Comparison of ENCODE assay signal across 22 cellular contexts in the genomic region with DNA sequence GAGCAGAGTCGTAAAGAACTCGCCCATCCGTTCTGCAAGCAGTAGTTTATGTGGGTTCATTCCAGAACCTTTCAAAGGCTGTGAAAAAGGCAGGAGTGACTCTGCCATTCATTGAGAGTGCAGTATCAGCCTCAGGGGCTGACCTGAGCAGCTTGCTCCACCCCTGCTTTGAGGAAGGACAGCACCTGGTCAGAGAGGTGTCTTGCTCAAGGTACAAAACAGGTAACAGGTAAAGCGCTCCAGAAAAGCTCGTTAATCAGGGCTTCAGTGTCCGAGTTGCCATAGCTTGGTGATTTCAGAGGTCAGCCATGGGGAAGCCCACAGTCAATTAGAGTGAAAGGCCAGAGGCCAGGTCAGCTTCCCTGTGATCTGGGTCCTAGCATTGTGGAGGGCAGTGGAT.
A peak's percentile ranks its signal among the peaks of the same experiment; 100 is the strongest.
DNase-seq lines count a peak whose midpoint lies in the region; ATAC-seq, FAIRE-seq and TF ChIP-seq lines count a peak whose summit lies in the region.
"Had no signal": no experiment of that assay in that cellular context is flagged by ENCODE, and none has a peak within 500 bp of the region (broad histone marks: within the 10 kb centered on the region; RNA-seq: fewer than 3 reads in every experiment).

No MANE protein-coding gene starts in this region.

- no peak for TF ChIP-seq RAD21 in H1 (IDR thresholded peaks at IDR 0.05 in 1 of 2, conservative IDR thresholded peaks at IDR 0.05 in 1 of 2; ENCODE audit: low read depth in 2 of 2, low read length in 2 of 2)

- no peak overlapping the region for H2BK15ac ChIP-seq in H1 (ENCODE audit: low read length)

- no peaks in the 10 kb centered on the region for H3K79me1 ChIP-seq in H1 (ENCODE audit: low read depth, low read length)

- no peaks in the 10 kb centered on the region for H3K9me3 Mint-ChIP-seq in activated naive CD8-positive, alpha-beta T cell treated with anti-CD3 and anti-CD28 coated beads, Interleukin-2, amount 50 U/mL, for 24 hours
- H3K9me3 Mint-ChIP-seq: HFFc6 had no signal

- no peak overlapping the region for H3K23ac ChIP-seq in H1 (ENCODE audit: insufficient read length)

- no peak overlapping the region for H3K4me3 Mint-ChIP-seq in activated naive CD8-positive, alpha-beta T cell treated with anti-CD3 and anti-CD28 coated beads, Interleukin-2, amount 50 U/mL, for 24 hours
- H3K4me3 Mint-ChIP-seq: CD4-positive, CD25-positive, alpha-beta regulatory T cell; CD8-positive, alpha-beta memory T cell; HFFc6 had no signal

- H3K56ac ChIP-seq in H1 (replicated peaks; ENCODE audit: insufficient read length, low read depth, low read length) = no peak overlapping the region

- H3K27ac ChIP-seq in Karpas-422 (ENCODE audit: low read length) (no peak overlapping the region), H1 (ENCODE audit: low read depth, low read length) (no peak overlapping the region)
- H3K27ac ChIP-seq: GM23248, HL-60 had no signal

- no peaks in the 10 kb centered on the region for H4K20me1 ChIP-seq in Karpas-422 (ENCODE audit: insufficient read depth, low read depth, low read length)
- no peaks in the 10 kb centered on the region for H4K20me1 ChIP-seq in H1 (replicated peaks in 1 of 2; ENCODE audit: control insufficient read depth in 1 of 2, insufficient read depth in 2 of 2, low read length in 2 of 2)

- peak; percentile 28 for FAIRE-seq in H1 (lab: Jason Lieb, UNC)
- FAIRE-seq: A204.1, GM12892, GM18507 had no signal

- TF ChIP-seq POLR2A in H1 (IDR thresholded peaks at IDR 0.05; ENCODE audit: control extremely low read depth in 1 of 2, low read depth in 2 of 2, low read length in 2 of 2) = no peak

- H3K27me3 Mint-ChIP-seq in activated naive CD8-positive, alpha-beta T cell treated with anti-CD3 and anti-CD28 coated beads, Interleukin-2, amount 50 U/mL, for 24 hours = no peaks in the 10 kb centered on the region

- no peak overlapping the region for H3K4ac ChIP-seq in H1 (replicated peaks; ENCODE audit: insufficient read length, low read depth, low read length)

- H4K5ac ChIP-seq in H1 (ENCODE audit: insufficient read length, low read depth, low read length) = no peak overlapping the region

- no peak overlapping the region for H3K18ac ChIP-seq in H1 (ENCODE audit: extremely low read depth, low read length)

- H3K4me1 ChIP-seq in Karpas-422 (ENCODE audit: low read length) (no peaks in the 10 kb centered on the region), H1 (replicated peaks in 1 of 4; ENCODE audit: control insufficient read depth in 3 of 4, insufficient read depth in 4 of 4, low read length in 3 of 4) (no peaks in the 10 kb centered on the region; a peak in 1 of 7 replicates)
- H3K4me1 ChIP-seq: BE2C had no signal

- H3K4me3 ChIP-seq in Karpas-422 (ENCODE audit: low read length) (no peak overlapping the region), H1 (ENCODE audit: extremely low read depth in 1 of 4, insufficient read depth in 2 of 4, low read depth in 3 of 4, low read length in 4 of 4) (no peak overlapping the region)
- H3K4me3 ChIP-seq: GM23248 had no signal

- 89% methylated on average over 6 of the region's 6 CpGs; no CpG with 5 or more reads in 1 of the 2 experiments for WGBS in H1 (ENCODE audit: extremely low coverage in 1 of 2, insufficient coverage in 1 of 2, insufficient read length in 1 of 2, insufficient replicate concordance in 2 of 2, low coverage in 1 of 2, low lambda C conversion rate in 2 of 2, missing lambda C conversion rate in 1 of 2), 2 experiments

- H4K8ac ChIP-seq in H1 (ENCODE audit: extremely low read depth, insufficient read depth, low read length) = no peak overlapping the region

- H4K91ac ChIP-seq in H1 (replicated peaks; ENCODE audit: insufficient read length, low read length) = no peak overlapping the region

- CTCF ChIA-PET in H1 (lab: Charles Lee; ENCODE audit: partially characterized antibody) = interaction anchor here (1.2 to 1.5 kb wide), 2 partner anchors 35 to 210 kb away, joined by 3 read pairs; no protein-coding TSS in a partner anchor

- H3K79me2 ChIP-seq in Karpas-422 (ENCODE audit: low read length) (no peaks in the 10 kb centered on the region), H1 (ENCODE audit: control insufficient read depth in 1 of 2, insufficient read depth in 2 of 2, low read length in 2 of 2) (no peaks in the 10 kb centered on the region)

- no peak for TF ChIP-seq CTCF in H1 (IDR thresholded peaks at IDR 0.05; ENCODE audit: control extremely low read depth in 1 of 3, insufficient read depth in 1 of 3, low read depth in 1 of 3, low read length in 3 of 3)

- POLR2A ChIA-PET in H1 (lab: Charles Lee; ENCODE audit: partially characterized antibody) = no interaction called here

- ATAC-seq in activated naive CD8-positive, alpha-beta T cell treated with anti-CD3 and anti-CD28 coated beads, Interleukin-2, amount 50 U/mL, for 24 hours = no peak
- ATAC-seq: HCT116 had no signal

- no peak overlapping the region for H3K27ac Mint-ChIP-seq in activated naive CD8-positive, alpha-beta T cell treated with anti-CD3 and anti-CD28 coated beads, Interleukin-2, amount 50 U/mL, for 24 hours
- H3K27ac Mint-ChIP-seq: CD8-positive, alpha-beta memory T cell; HFFc6 had no signal

- H3K23me2 ChIP-seq in H1 (ENCODE audit: low read depth, low read length) = no peaks in the 10 kb centered on the region

- H2AFZ ChIP-seq in Karpas-422 (ENCODE audit: low read length) (no peak overlapping the region), H1 (ENCODE audit: low read length) (peak overlapping the region; percentile 86; the same call in 1 of the 2 replicates)
- H2AFZ ChIP-seq: GM23248 had no signal

- H2AK5ac ChIP-seq in H1 (ENCODE audit: low read depth, low read length) = no peak overlapping the region

- H3K9me3 ChIP-seq in Karpas-422 (ENCODE audit: low read length) = peaks cover 4% of the 10 kb centered on the region; the same call in 1 of the 2 replicates
- peaks cover 0 to under 1% of the 10 kb centered on the region in 2 experiments; a peak in 2 of 4 replicates for H3K9me3 ChIP-seq in H1 (ENCODE audit: insufficient read depth in 2 of 2, low read depth in 1 of 2, low read length in 1 of 2)
- H3K9me3 ChIP-seq: BE2C had no signal

- no peak overlapping the region for H2BK20ac ChIP-seq in H1 (ENCODE audit: low read length)

- H3K4me1 Mint-ChIP-seq in activated naive CD8-positive, alpha-beta T cell treated with anti-CD3 and anti-CD28 coated beads, Interleukin-2, amount 50 U/mL, for 24 hours = no peaks in the 10 kb centered on the region
- H3K4me1 Mint-ChIP-seq: CD4-positive, CD25-positive, alpha-beta regulatory T cell; CD8-positive, alpha-beta memory T cell had no signal

- no peak overlapping the region for H3K9ac ChIP-seq in Karpas-422 (ENCODE audit: low read length)
- no peak overlapping the region for H3K9ac ChIP-seq in H1 (replicated peaks in 1 of 4; ENCODE audit: extremely low read depth in 1 of 4, low read depth in 3 of 4, low read length in 3 of 4)
- H3K9ac ChIP-seq: GM23248 had no signal

- H3K27me3 ChIP-seq in Karpas-422 (ENCODE audit: low read length) = no peaks in the 10 kb centered on the region
- no peaks in the 10 kb centered on the region for H3K27me3 ChIP-seq in H1 (replicated peaks in 1 of 4; ENCODE audit: control insufficient read depth in 3 of 4, extremely low read depth in 1 of 4, insufficient read depth in 3 of 4, low read length in 3 of 4)
- H3K27me3 ChIP-seq: BE2C had no signal

- H3K36me3 ChIP-seq in Karpas-422 (ENCODE audit: insufficient read depth, low read length) (no peaks in the 10 kb centered on the region; the same call in 1 of the 2 replicates), H1 (ENCODE audit: control insufficient read depth in 2 of 4, insufficient read depth in 4 of 4, low read length in 3 of 4) (no peaks in the 10 kb centered on the region)
- H3K36me3 ChIP-seq: BE2C had no signal

- TF ChIP-seq EP300 in H1 (IDR thresholded peaks at IDR 0.05; ENCODE audit: borderline replicate concordance in 1 of 2, low read depth in 2 of 2, low read length in 2 of 2) = no peak

- no peak overlapping the region for H3K4me2 ChIP-seq in Karpas-422 (ENCODE audit: low read depth, low read length, poor library complexity, severe bottlenecking)
- no peak overlapping the region for H3K4me2 ChIP-seq in H1 (ENCODE audit: insufficient read depth in 1 of 2, low read depth in 2 of 2, low read length in 2 of 2)

- H2BK5ac ChIP-seq in H1 (ENCODE audit: low read depth, low read length) = no peak overlapping the region

- H3K36me3 Mint-ChIP-seq in activated naive CD8-positive, alpha-beta T cell treated with anti-CD3 and anti-CD28 coated beads, Interleukin-2, amount 50 U/mL, for 24 hours (ENCODE audit: low read depth) = no peaks in the 10 kb centered on the region
- H3K36me3 Mint-ChIP-seq: CD4-positive, CD25-positive, alpha-beta regulatory T cell; CD8-positive, alpha-beta memory T cell had no signal

- no peak overlapping the region for H2BK120ac ChIP-seq in H1 (replicated peaks; ENCODE audit: low read depth, low read length)

- peak; percentile 25 for DNase-seq in Karpas-422
- DNase-seq in H1 (ENCODE audit: low read depth in 1 of 2, low spot score in 2 of 2) = no peak
- DNase-seq in islet precursor cell = peak; percentile 77
- DNase-seq in stimulated activated CD4-positive, alpha-beta T cell treated with anti-CD3 and anti-CD28 coated beads, Interleukin-2, amount 100 ng/mL, for 24 hours = no peak
- no peak for DNase-seq in NCI-H2029 treated with DMSO at 0.1 percent for 48 hours (lab: John Stamatoyannopoulos, UW)
- no peak for DNase-seq in activated naive CD8-positive, alpha-beta T cell treated with anti-CD3 and anti-CD28 coated beads, Interleukin-2, amount 50 U/mL, for 24 hours
- no peak for DNase-seq in activated CD8-positive, alpha-beta memory T cell treated with anti-CD3 and anti-CD28 coated beads, Interleukin-2, amount 50 U/mL, for 48 hours
- DNase-seq: ACHN; BE2C; C1 segment of cervical spinal cord; CD4-positive, CD25-positive, alpha-beta regulatory T cell; CD8-positive, alpha-beta memory T cell; COR-L47; GDM1; GM23248; H7; HFFc6 had no signal

- H2BK12ac ChIP-seq in H1 (ENCODE audit: low read depth, low read length) = no peak overlapping the region

- no peak overlapping the region for H3K14ac ChIP-seq in H1 (ENCODE audit: insufficient read length)

- no peaks in the 10 kb centered on the region for H3K9me2 ChIP-seq in Karpas-422 (replicated peaks; ENCODE audit: insufficient read depth, low read length)

TF ChIP-seq in H1, 55 proteins besides CTCF, POLR2A, EP300 and RAD21 (continues in another document):
- TF ChIP-seq, protein P1, sequence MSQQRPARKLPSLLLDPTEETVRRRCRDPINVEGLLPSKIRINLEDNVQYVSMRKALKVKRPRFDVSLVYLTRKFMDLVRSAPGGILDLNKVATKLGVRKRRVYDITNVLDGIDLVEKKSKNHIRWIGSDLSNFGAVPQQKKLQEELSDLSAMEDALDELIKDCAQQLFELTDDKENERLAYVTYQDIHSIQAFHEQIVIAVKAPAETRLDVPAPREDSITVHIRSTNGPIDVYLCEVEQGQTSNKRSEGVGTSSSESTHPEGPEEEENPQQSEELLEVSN (IDR thresholded peaks at IDR 0.05) = no peak
- TF ChIP-seq SP2 (IDR thresholded peaks at IDR 0.05; ENCODE audit: low read length) (no peak), TAF7 (optimal IDR thresholded peaks at IDR 0.05; ENCODE audit: borderline replicate concordance, low read depth, low read length) (no peak), SRF (IDR thresholded peaks at IDR 0.05; ENCODE audit: low read depth, low read length) (no peak), NANOG (IDR thresholded peaks at IDR 0.05; ENCODE audit: insufficient read depth, low read depth, low read length, poor library complexity, severe bottlenecking) (no peak)

Comparison
In these comparisons a context has a peak if more than half of its experiments do, and no peak if none do; other contexts are left out.
1. DNase-seq: peak in Karpas-422 (single experiment) and islet precursor cell (single experiment); none in H1 (0 of 2), stimulated activated CD4-positive, alpha-beta T cell treated with anti-CD3 and anti-CD28 coated beads, Interleukin-2, amount 100 ng/mL, for 24 hours (0 of 2), NCI-H2029 treated with DMSO at 0.1 percent for 48 hours (single experiment), activated naive CD8-positive, alpha-beta T cell treated with anti-CD3 and anti-CD28 coated beads, Interleukin-2, amount 50 U/mL, for 24 hours (single experiment) and activated CD8-positive, alpha-beta memory T cell treated with anti-CD3 and anti-CD28 coated beads, Interleukin-2, amount 50 U/mL, for 48 hours (single experiment).